28 cellular contexts compared by ENCODE assay signal in the genomic region with DNA sequence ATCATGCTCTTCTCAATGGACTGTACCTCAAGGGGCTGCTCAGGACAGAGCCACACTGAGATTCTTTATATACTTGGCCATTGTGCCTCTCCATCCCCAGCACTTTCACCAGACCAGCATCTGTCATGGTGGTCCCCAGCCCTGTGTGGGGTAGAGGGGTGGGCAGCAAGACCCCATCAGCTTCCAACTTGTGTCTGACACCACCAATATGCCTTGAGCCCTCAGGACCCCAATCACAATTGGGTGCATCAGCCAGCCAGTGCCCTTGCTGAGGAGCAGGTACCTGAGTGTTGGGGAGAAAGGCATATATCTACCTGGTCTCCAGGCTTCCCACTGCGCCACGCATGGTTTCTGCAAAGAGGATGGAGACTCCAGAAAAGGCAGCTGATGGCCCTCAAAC. TPM values are rescaled to one million over a fixed set of nuclear protein-coding genes. Genes with fewer than 3 reads are reported as not detected.
"Had no signal": no experiment of that assay in that cellular context is flagged by ENCODE, and none has a peak within 500 bp of the region (broad histone marks: within the 10 kb centered on the region; RNA-seq: fewer than 3 reads in every experiment).

No MANE protein-coding gene starts in this region.

- H3K4me1 Mint-ChIP-seq: memory B cell; mesothelial cell of epicardium; naive B cell; neural progenitor cell; stimulated activated memory B cell treated with anti-CD40 and anti-IgM and Interleukin-4, amounts not matched to agents 10 μg/mL and 1 μg/mL and 100 μg/mL, for 72 hours had no signal

- H3K27ac ChIP-seq: epithelial cell of prostate, gastrocnemius medialis, heart left ventricle, hepatocyte, neural progenitor cell, parathyroid adenoma, prostate gland, right atrium auricular region, testis, tibial artery had no signal

- H3K4me3 ChIP-seq: gastrocnemius medialis, heart left ventricle, hepatocyte, lung, mucosa of descending colon, neural progenitor cell, prostate gland, right atrium auricular region, testis, tibial artery had no signal

- H3K4me1 ChIP-seq: gastrocnemius medialis, heart left ventricle, neural progenitor cell, prostate gland, right atrium auricular region, testis, tibial artery had no signal

- H3K36me3 Mint-ChIP-seq: memory B cell; mesothelial cell of epicardium; naive B cell; natural killer cell treated with Interleukin-12 subunit alpha and Interleukin-12 subunit beta and Interleukin-15 and Interleukin-18, amount 100 ng/mL, for 72 hours; neural progenitor cell; stimulated activated memory B cell treated with anti-CD40 and anti-IgM and Interleukin-4, amounts not matched to agents 10 μg/mL and 1 μg/mL and 100 μg/mL, for 72 hours; type B pancreatic cell had no signal

- H3K27ac Mint-ChIP-seq: memory B cell; mesothelial cell of epicardium; naive B cell; natural killer cell treated with Interleukin-12 subunit alpha and Interleukin-12 subunit beta and Interleukin-15 and Interleukin-18, amount 100 ng/mL, for 72 hours; neural progenitor cell; stimulated activated memory B cell treated with anti-CD40 and anti-IgM and Interleukin-4, amounts not matched to agents 10 μg/mL and 1 μg/mL and 100 μg/mL, for 72 hours; type B pancreatic cell had no signal

- H3K9me3 ChIP-seq: gastrocnemius medialis, heart left ventricle, mucosa of descending colon, prostate gland, right atrium auricular region, testis, tibial artery had no signal

- H3K4me3 Mint-ChIP-seq: memory B cell; mesothelial cell of epicardium; natural killer cell treated with Interleukin-12 subunit alpha and Interleukin-12 subunit beta and Interleukin-15 and Interleukin-18, amount 100 ng/mL, for 72 hours; neural progenitor cell; stimulated activated memory B cell treated with anti-CD40 and anti-IgM and Interleukin-4, amounts not matched to agents 10 μg/mL and 1 μg/mL and 100 μg/mL, for 72 hours; type B pancreatic cell had no signal

- DNase-seq: cortex of kidney; foreskin fibroblast; gastrocnemius medialis; heart left ventricle; kidney; mucosa of descending colon; naive B cell; stimulated activated CD4-positive, alpha-beta T cell treated with anti-CD3 and anti-CD28 coated beads, Interleukin-4, amount 100 ng/mL, for 4 hours; stimulated activated naive CD8-positive, alpha-beta T cell treated with anti-CD3 and anti-CD28 coated beads, Interleukin-15, Interleukin-2, amounts not matched to agents 100 U/mL and 50 U/mL, for 24 hours; substantia nigra; testis had no signal

- H3K9me3 Mint-ChIP-seq: memory B cell; mesothelial cell of epicardium; natural killer cell treated with Interleukin-12 subunit alpha and Interleukin-12 subunit beta and Interleukin-15 and Interleukin-18, amount 100 ng/mL, for 72 hours; neural progenitor cell; stimulated activated memory B cell treated with anti-CD40 and anti-IgM and Interleukin-4, amounts not matched to agents 10 μg/mL and 1 μg/mL and 100 μg/mL, for 72 hours; type B pancreatic cell had no signal

- H3K9ac ChIP-seq: neural progenitor cell, parathyroid adenoma had no signal

- H3K27me3 ChIP-seq: gastrocnemius medialis, heart left ventricle, neural progenitor cell, right atrium auricular region, testis, tibial artery had no signal

- ATAC-seq: esophagus mucosa; gastrocnemius medialis; heart left ventricle; left lobe of liver; mucosa of descending colon; sciatic nerve; stimulated activated memory B cell treated with anti-CD40 and anti-IgM and Interleukin-4, amounts not matched to agents 10 μg/mL and 1 μg/mL and 100 μg/mL, for 72 hours; stimulated activated naive CD8-positive, alpha-beta T cell treated with anti-CD3 and anti-CD28 coated beads, Interleukin-15, Interleukin-2, amounts not matched to agents 100 U/mL and 50 U/mL, for 24 hours had no signal

- H3K36me3 ChIP-seq: gastrocnemius medialis, heart left ventricle, neural progenitor cell, prostate gland, right atrium auricular region, tibial artery had no signal

RNA-seq across cellular contexts. Expression of gene GRID1, which starts 56.3 kb away (rescaled TPM):
- total RNA-seq: natural killer cell treated with Interleukin-12 subunit alpha and Interleukin-12 subunit beta and Interleukin-15 and Interleukin-18, amount 100 ng/mL, for 72 hours; osteoblast had no signal
